12 cellular contexts compared by ENCODE assay signal in the genomic region with DNA sequence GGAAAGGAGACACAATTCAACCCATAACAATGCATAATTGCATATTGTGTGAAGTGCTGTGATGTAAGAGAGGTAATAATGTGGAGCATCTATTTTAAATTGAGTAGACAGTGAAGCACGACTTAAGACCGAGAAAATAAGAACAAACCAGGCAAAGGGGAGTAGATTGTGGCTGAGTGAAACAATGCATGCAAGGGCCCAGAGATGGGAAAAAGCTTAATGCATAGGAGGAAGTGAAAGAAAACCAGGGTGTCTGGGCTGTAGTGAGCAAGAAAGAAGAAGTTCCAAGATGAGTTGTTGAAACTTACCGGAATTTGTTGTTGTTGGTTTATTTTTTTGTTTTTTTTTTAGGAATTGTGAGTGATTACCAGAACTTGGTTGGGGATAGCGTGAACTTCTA.
DNase-seq lines count a peak whose midpoint lies in the region; ATAC-seq and TF ChIP-seq lines count a peak whose summit lies in the region.
"Had no signal": no experiment of that assay in that cellular context is flagged by ENCODE, and none has a peak within 500 bp of the region (broad histone marks: within the 10 kb centered on the region; RNA-seq: fewer than 3 reads in every experiment).

No MANE protein-coding gene starts in this region.

- ATAC-seq in GM18498 (IDR thresholded peaks at IDR 0.05; ENCODE audit: unreplicated experiment) (peak; percentile 58), GM21367 (IDR thresholded peaks at IDR 0.05; ENCODE audit: unreplicated experiment) (peak; percentile 67), HG03060 (IDR thresholded peaks at IDR 0.05; ENCODE audit: low read depth, unreplicated experiment) (peak; percentile 65), omental fat pad (ENCODE audit: low FRiP score) (no peak)
- ATAC-seq in activated naive CD8-positive, alpha-beta T cell treated with anti-CD3 and anti-CD28 coated beads, Interleukin-2, amount 50 U/mL, for 24 hours = no peak
- ATAC-seq: activated T-helper 17 cell treated with anti-CD3 and anti-CD28 coated beads, Interleukin-2, amount 50 U/mL, for 72 hours had no signal

- H3K4me3 ChIP-seq in ovary = no peak overlapping the region
- no peak overlapping the region for H3K4me3 ChIP-seq in effector memory CD4-positive, alpha-beta T cell (ENCODE audit: insufficient read depth, low read depth, low read length, poor library complexity, severe bottlenecking)
- H3K4me3 ChIP-seq: skin epidermis had no signal

- peaks cover 2% of the 10 kb centered on the region for H3K4me1 Mint-ChIP-seq in activated naive CD8-positive, alpha-beta T cell treated with anti-CD3 and anti-CD28 coated beads, Interleukin-2, amount 50 U/mL, for 24 hours

- WGBS in ovary, 3 donors = 94 to 96% (median 95%) methylated on average over 4 of the region's 4 CpGs

- H3K9me3 ChIP-seq in ovary = no peaks in the 10 kb centered on the region
- no peaks in the 10 kb centered on the region for H3K9me3 ChIP-seq in effector memory CD4-positive, alpha-beta T cell (ENCODE audit: control insufficient read depth, low read length)

- no peaks in the 10 kb centered on the region for H3K27me3 ChIP-seq in ovary
- H3K27me3 ChIP-seq in effector memory CD4-positive, alpha-beta T cell (replicated peaks; ENCODE audit: control insufficient read depth, insufficient read depth, low read length, poor library complexity, severe bottlenecking) = no peaks in the 10 kb centered on the region

- TF ChIP-seq POLR2A in ovary (IDR thresholded peaks at IDR 0.05) = no peak

- H3K27me3 Mint-ChIP-seq in activated naive CD8-positive, alpha-beta T cell treated with anti-CD3 and anti-CD28 coated beads, Interleukin-2, amount 50 U/mL, for 24 hours = no peaks in the 10 kb centered on the region
- H3K27me3 Mint-ChIP-seq: activated T-helper 17 cell treated with anti-CD3 and anti-CD28 coated beads, Interleukin-2, amount 50 U/mL, for 72 hours had no signal

- H3K36me3 ChIP-seq in ovary = no peaks in the 10 kb centered on the region
- H3K36me3 ChIP-seq in effector memory CD4-positive, alpha-beta T cell (ENCODE audit: control insufficient read depth, insufficient read depth, low read length) = no peaks in the 10 kb centered on the region

- H3K36me3 Mint-ChIP-seq in activated naive CD8-positive, alpha-beta T cell treated with anti-CD3 and anti-CD28 coated beads, Interleukin-2, amount 50 U/mL, for 24 hours (ENCODE audit: low read depth) = no peaks in the 10 kb centered on the region

- TF ChIP-seq CTCF in ovary (IDR thresholded peaks at IDR 0.05) (no peak), omental fat pad (IDR thresholded peaks at IDR 0.05) (no peak)

- DNase-seq in RPMI8226 (peak; percentile 5), ovary (no peak), omental fat pad (ENCODE audit: low spot score) (no peak)
- DNase-seq in activated naive CD8-positive, alpha-beta T cell treated with anti-CD3 and anti-CD28 coated beads, Interleukin-2, amount 50 U/mL, for 24 hours = no peak
- no peak for DNase-seq in effector memory CD4-positive, alpha-beta T cell
- DNase-seq: activated CD4-positive, CD25-positive, alpha-beta regulatory T cell; NCI-H2081 had no signal

- H3K27ac ChIP-seq in ovary = no peak overlapping the region
- H3K27ac ChIP-seq in effector memory CD4-positive, alpha-beta T cell (ENCODE audit: insufficient read depth, low read length, poor library complexity, severe bottlenecking) = no peak overlapping the region
- H3K27ac ChIP-seq: skin epidermis had no signal

- no peaks in the 10 kb centered on the region for H3K4me1 ChIP-seq in ovary (ENCODE audit: insufficient read depth)
- H3K4me1 ChIP-seq in effector memory CD4-positive, alpha-beta T cell (ENCODE audit: control insufficient read depth, insufficient read depth, low read length, poor library complexity, severe bottlenecking) = no peaks in the 10 kb centered on the region

- no peak overlapping the region for H3K4me3 Mint-ChIP-seq in activated naive CD8-positive, alpha-beta T cell treated with anti-CD3 and anti-CD28 coated beads, Interleukin-2, amount 50 U/mL, for 24 hours
- H3K4me3 Mint-ChIP-seq: activated T-helper 17 cell treated with anti-CD3 and anti-CD28 coated beads, Interleukin-2, amount 50 U/mL, for 72 hours had no signal

- intact Hi-C loops in ovary (cut with DNase I) = no loop called here

- H3K27ac Mint-ChIP-seq in activated naive CD8-positive, alpha-beta T cell treated with anti-CD3 and anti-CD28 coated beads, Interleukin-2, amount 50 U/mL, for 24 hours = no peak overlapping the region
- H3K27ac Mint-ChIP-seq: activated T-helper 17 cell treated with anti-CD3 and anti-CD28 coated beads, Interleukin-2, amount 50 U/mL, for 72 hours had no signal

- no peak for TF ChIP-seq EP300 in ovary (IDR thresholded peaks at IDR 0.05)

- H3K9me3 Mint-ChIP-seq in activated naive CD8-positive, alpha-beta T cell treated with anti-CD3 and anti-CD28 coated beads, Interleukin-2, amount 50 U/mL, for 24 hours = no peaks in the 10 kb centered on the region
- H3K9me3 Mint-ChIP-seq: activated T-helper 17 cell treated with anti-CD3 and anti-CD28 coated beads, Interleukin-2, amount 50 U/mL, for 72 hours had no signal

Comparison
In these comparisons a context has a peak if more than half of its experiments do, and no peak if none do; other contexts are left out.
1. ATAC-seq: peak in GM18498 (single experiment), GM21367 (single experiment) and HG03060 (single experiment); none in activated naive CD8-positive, alpha-beta T cell treated with anti-CD3 and anti-CD28 coated beads, Interleukin-2, amount 50 U/mL, for 24 hours (single experiment) and omental fat pad (single experiment).